ENCODE assay signal across 1 cellular context in genomic region chr9:6897831-6898230, GRCh38.
TF ChIP-seq lines count a peak whose summit lies in the region.

No MANE protein-coding gene starts in this region.

TF ChIP-seq in HCT116, 20 proteins besides CTCF, POLR2A, EP300 and RAD21 (continued from another document):
- no peak for TF ChIP-seq EGR1 (IDR thresholded peaks at IDR 0.05; ENCODE audit: low read depth)
